ENCODE assay signal across 8 cellular contexts in genomic region chr6:28838289-28838633, GRCh38.
DNase-seq lines count a peak whose midpoint lies in the region; ATAC-seq and TF ChIP-seq lines count a peak whose summit lies in the region.

No MANE protein-coding gene starts in this region.

- ATAC-seq in HG03135 (IDR thresholded peaks at IDR 0.05; ENCODE audit: unreplicated experiment) (peak; percentile 49), lower lobe of right lung (peak; percentile 91 to 94)

- no peaks in the 10 kb centered on the region for H3K9me3 ChIP-seq in lower lobe of right lung

- DNase-seq in SIG-M5 treated with dmso at 0.1 percent for 504 hours (lab: John Stamatoyannopoulos, UW; ENCODE audit: unreplicated experiment) = peak; percentile 64
- no peak for DNase-seq in SIG-M5 (lab: John Stamatoyannopoulos, UW)
- DNase-seq in NCI-H446 treated with DMSO at 0.1 percent for 48 hours (lab: John Stamatoyannopoulos, UW) = peak; percentile 73
- DNase-seq in activated CD4-positive, alpha-beta T cell treated with anti-CD3 and anti-CD28 coated beads, Interleukin-2, amount 50 U/mL, for 1 hour = peak; percentile 72
- DNase-seq in dorsolateral prefrontal cortex = peak in 6 of 10 donors; percentile 35 to 58 (median 54)
- no peak for DNase-seq in lower lobe of right lung
- peak; percentile 51 to 53 for DNase-seq in stimulated activated CD4-positive, alpha-beta T cell treated with anti-CD3 and anti-CD28 coated beads, Interleukin-4, amount 100 ng/mL, for 48 hours (ENCODE audit: low read depth in 2 of 2)

- H3K4me3 ChIP-seq in dorsolateral prefrontal cortex (peak overlapping the region; percentile 44 to 90 (median 77)), lower lobe of right lung (peak overlapping the region; percentile 74)

- intact Hi-C loops in dorsolateral prefrontal cortex (cut with DNase I) = loop anchor here (1.0 to 5.0 kb wide), 6 partner anchors 25 to 179 kb away; no protein-coding TSS in a partner anchor
- intact Hi-C loops in lower lobe of right lung (cut with DNase I) = loop anchor here (5.0 kb wide), 1 partner anchor 179 kb away; no protein-coding TSS in a partner anchor

- H3K27ac ChIP-seq in dorsolateral prefrontal cortex (peak overlapping the region in 54 of 59 donors; percentile 2 to 90 (median 70)), lower lobe of right lung (peak overlapping the region; percentile 74)

- peak in 1 of 56 donors; percentile 13 for TF ChIP-seq CTCF in dorsolateral prefrontal cortex (IDR thresholded peaks at IDR 0.05 in 54 of 56, conservative IDR thresholded peaks at IDR 0.05 in 2 of 56; ENCODE audit: low read depth in 1 of 56, partially characterized antibody in 56 of 56)
- no peak for TF ChIP-seq CTCF in lower lobe of right lung (IDR thresholded peaks at IDR 0.05)

- peaks cover 0 to 48% (median 10%) of the 10 kb centered on the region in 45 donors for H3K27me3 ChIP-seq in dorsolateral prefrontal cortex
- H3K27me3 ChIP-seq in lower lobe of right lung (ENCODE audit: low read depth) = peaks cover 29% of the 10 kb centered on the region

- peaks cover 9% of the 10 kb centered on the region for H3K4me1 ChIP-seq in lower lobe of right lung

- no peaks in the 10 kb centered on the region for H3K36me3 ChIP-seq in lower lobe of right lung

Comparison
In these comparisons a context has a peak if more than half of its experiments do, and no peak if none do; other contexts are left out.
1. DNase-seq: peak in SIG-M5 treated with dmso at 0.1 percent for 504 hours (single experiment), NCI-H446 treated with DMSO at 0.1 percent for 48 hours (single experiment), activated CD4-positive, alpha-beta T cell treated with anti-CD3 and anti-CD28 coated beads, Interleukin-2, amount 50 U/mL, for 1 hour (single experiment), dorsolateral prefrontal cortex (6 of 10) and stimulated activated CD4-positive, alpha-beta T cell treated with anti-CD3 and anti-CD28 coated beads, Interleukin-4, amount 100 ng/mL, for 48 hours (2 of 2); none in SIG-M5 (single experiment) and lower lobe of right lung (single experiment).